Comparison of ENCODE assay signal across 1 cellular context in genomic region chr6:11711644-11711993, GRCh38.
TF ChIP-seq lines count a peak whose summit lies in the region.

No MANE protein-coding gene starts in this region.

TF ChIP-seq in GM12878, 131 proteins besides CTCF, POLR2A, EP300 and RAD21 (continued from another document):
- peak; percentile 50; the same call in 1 of the 2 replicates for TF ChIP-seq BACH1 (IDR thresholded peaks at IDR 0.05; ENCODE audit: borderline replicate concordance)
- TF ChIP-seq, protein P1, sequence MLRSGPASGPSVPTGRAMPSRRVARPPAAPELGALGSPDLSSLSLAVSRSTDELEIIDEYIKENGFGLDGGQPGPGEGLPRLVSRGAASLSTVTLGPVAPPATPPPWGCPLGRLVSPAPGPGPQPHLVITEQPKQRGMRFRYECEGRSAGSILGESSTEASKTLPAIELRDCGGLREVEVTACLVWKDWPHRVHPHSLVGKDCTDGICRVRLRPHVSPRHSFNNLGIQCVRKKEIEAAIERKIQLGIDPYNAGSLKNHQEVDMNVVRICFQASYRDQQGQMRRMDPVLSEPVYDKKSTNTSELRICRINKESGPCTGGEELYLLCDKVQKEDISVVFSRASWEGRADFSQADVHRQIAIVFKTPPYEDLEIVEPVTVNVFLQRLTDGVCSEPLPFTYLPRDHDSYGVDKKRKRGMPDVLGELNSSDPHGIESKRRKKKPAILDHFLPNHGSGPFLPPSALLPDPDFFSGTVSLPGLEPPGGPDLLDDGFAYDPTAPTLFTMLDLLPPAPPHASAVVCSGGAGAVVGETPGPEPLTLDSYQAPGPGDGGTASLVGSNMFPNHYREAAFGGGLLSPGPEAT (IDR thresholded peaks at IDR 0.05; ENCODE audit: low read depth), result peak; percentile 79
- TF ChIP-seq IKZF2 (IDR thresholded peaks at IDR 0.05), result peak; percentile 91 to 93
- TF ChIP-seq MEF2A (IDR thresholded peaks at IDR 0.05; ENCODE audit: insufficient read depth, low read depth, low read length), result peak; percentile 99
- peak; percentile 86 for TF ChIP-seq BCL11A (IDR thresholded peaks at IDR 0.05; ENCODE audit: low read depth, low read length)
- TF ChIP-seq ZBTB4 (CRISPR knock-in tag; IDR thresholded peaks at IDR 0.05), result 0 out of 2 replicates have a peak, but pooled peaks have one; percentile 20
- TF ChIP-seq, protein P2, sequence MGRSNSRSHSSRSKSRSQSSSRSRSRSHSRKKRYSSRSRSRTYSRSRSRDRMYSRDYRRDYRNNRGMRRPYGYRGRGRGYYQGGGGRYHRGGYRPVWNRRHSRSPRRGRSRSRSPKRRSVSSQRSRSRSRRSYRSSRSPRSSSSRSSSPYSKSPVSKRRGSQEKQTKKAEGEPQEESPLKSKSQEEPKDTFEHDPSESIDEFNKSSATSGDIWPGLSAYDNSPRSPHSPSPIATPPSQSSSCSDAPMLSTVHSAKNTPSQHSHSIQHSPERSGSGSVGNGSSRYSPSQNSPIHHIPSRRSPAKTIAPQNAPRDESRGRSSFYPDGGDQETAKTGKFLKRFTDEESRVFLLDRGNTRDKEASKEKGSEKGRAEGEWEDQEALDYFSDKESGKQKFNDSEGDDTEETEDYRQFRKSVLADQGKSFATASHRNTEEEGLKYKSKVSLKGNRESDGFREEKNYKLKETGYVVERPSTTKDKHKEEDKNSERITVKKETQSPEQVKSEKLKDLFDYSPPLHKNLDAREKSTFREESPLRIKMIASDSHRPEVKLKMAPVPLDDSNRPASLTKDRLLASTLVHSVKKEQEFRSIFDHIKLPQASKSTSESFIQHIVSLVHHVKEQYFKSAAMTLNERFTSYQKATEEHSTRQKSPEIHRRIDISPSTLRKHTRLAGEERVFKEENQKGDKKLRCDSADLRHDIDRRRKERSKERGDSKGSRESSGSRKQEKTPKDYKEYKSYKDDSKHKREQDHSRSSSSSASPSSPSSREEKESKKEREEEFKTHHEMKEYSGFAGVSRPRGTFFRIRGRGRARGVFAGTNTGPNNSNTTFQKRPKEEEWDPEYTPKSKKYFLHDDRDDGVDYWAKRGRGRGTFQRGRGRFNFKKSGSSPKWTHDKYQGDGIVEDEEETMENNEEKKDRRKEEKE (IDR thresholded peaks at IDR 0.05), result no peak
- no peak for TF ChIP-seq KDM1A (IDR thresholded peaks at IDR 0.05; ENCODE audit: borderline replicate concordance)
- no peak for TF ChIP-seq EZH2 (IDR thresholded peaks at IDR 0.05; ENCODE audit: borderline replicate concordance, control insufficient read depth, low read depth, low read length)
- no peak for TF ChIP-seq ZNF217 (IDR thresholded peaks at IDR 0.05)
- TF ChIP-seq EED (IDR thresholded peaks at IDR 0.05; ENCODE audit: low read depth), result peak; percentile 93
- TF ChIP-seq IRF4 (IDR thresholded peaks at IDR 0.05; ENCODE audit: low read depth, low read length), result peak; percentile 84
- TF ChIP-seq SPI1 (IDR thresholded peaks at IDR 0.05; ENCODE audit: borderline replicate concordance, insufficient read depth, low read depth, low read length), result peak; percentile 22; the same call in 1 of the 2 replicates
- TF ChIP-seq MEF2B (IDR thresholded peaks at IDR 0.05; ENCODE audit: partially characterized antibody, poor library complexity, severe bottlenecking), result peak; percentile 94
- TF ChIP-seq FOS (IDR thresholded peaks at IDR 0.05; ENCODE audit: borderline replicate concordance, extremely low read depth, insufficient read length), result no peak
- TF ChIP-seq CEBPZ (IDR thresholded peaks at IDR 0.05; ENCODE audit: low read depth, low read length), result no peak
- TF ChIP-seq KAT2A (conservative IDR thresholded peaks at IDR 0.05; ENCODE audit: control insufficient read depth, low read depth, low read length), result no peak
- no peak for TF ChIP-seq RBBP5 (conservative IDR thresholded peaks at IDR 0.05)
- TF ChIP-seq BRCA1 (IDR thresholded peaks at IDR 0.05; ENCODE audit: low read depth, low read length), result no peak
- no peak for TF ChIP-seq SUPT20H (IDR thresholded peaks at IDR 0.05; ENCODE audit: borderline replicate concordance, control insufficient read depth, low read depth, low read length)
- no peak for TF ChIP-seq HDAC6 (IDR thresholded peaks at IDR 0.05; ENCODE audit: unreplicated experiment)
- TF ChIP-seq PRDM15 (CRISPR knock-in tag; IDR thresholded peaks at IDR 0.05), result no peak
- TF ChIP-seq ETV6 (conservative IDR thresholded peaks at IDR 0.05 in 1 of 2, IDR thresholded peaks at IDR 0.05 in 1 of 2; ENCODE audit: borderline replicate concordance in 1 of 2, low read depth in 1 of 2), result peak in 1 of 2 experiments; percentile 76; a peak in 1 of 4 replicates
- TF ChIP-seq ZNF24 (IDR thresholded peaks at IDR 0.05), result no peak
- peak; percentile 87 for TF ChIP-seq JUNB (IDR thresholded peaks at IDR 0.05)
- TF ChIP-seq ZNF622 (IDR thresholded peaks at IDR 0.05), result no peak
- no peak for TF ChIP-seq SIX5 (IDR thresholded peaks at IDR 0.05; ENCODE audit: low read depth, low read length, severe bottlenecking)
- TF ChIP-seq, protein P3, sequence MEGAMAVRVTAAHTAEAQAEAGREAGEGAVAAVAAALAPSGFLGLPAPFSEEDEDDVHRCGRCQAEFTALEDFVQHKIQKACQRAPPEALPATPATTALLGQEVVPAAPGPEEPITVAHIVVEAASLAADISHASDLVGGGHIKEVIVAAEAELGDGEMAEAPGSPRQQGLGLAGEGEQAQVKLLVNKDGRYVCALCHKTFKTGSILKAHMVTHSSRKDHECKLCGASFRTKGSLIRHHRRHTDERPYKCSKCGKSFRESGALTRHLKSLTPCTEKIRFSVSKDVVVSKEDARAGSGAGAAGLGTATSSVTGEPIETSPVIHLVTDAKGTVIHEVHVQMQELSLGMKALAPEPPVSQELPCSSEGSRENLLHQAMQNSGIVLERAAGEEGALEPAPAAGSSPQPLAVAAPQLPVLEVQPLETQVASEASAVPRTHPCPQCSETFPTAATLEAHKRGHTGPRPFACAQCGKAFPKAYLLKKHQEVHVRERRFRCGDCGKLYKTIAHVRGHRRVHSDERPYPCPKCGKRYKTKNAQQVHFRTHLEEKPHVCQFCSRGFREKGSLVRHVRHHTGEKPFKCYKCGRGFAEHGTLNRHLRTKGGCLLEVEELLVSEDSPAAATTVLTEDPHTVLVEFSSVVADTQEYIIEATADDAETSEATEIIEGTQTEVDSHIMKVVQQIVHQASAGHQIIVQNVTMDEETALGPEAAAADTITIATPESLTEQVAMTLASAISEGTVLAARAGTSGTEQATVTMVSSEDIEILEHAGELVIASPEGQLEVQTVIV (IDR thresholded peaks at IDR 0.05; ENCODE audit: borderline replicate concordance, partially characterized antibody), result no peak
- peak; percentile 81 for TF ChIP-seq ATF7 (IDR thresholded peaks at IDR 0.05; ENCODE audit: low read depth)
- no peak for TF ChIP-seq ATF3 (IDR thresholded peaks at IDR 0.05; ENCODE audit: borderline replicate concordance, extremely low read depth, low read depth, low read length)
- no peak for TF ChIP-seq MYB (IDR thresholded peaks at IDR 0.05; ENCODE audit: borderline replicate concordance, low read depth, low read length)
- TF ChIP-seq TCF3 (IDR thresholded peaks at IDR 0.05; ENCODE audit: borderline replicate concordance, insufficient read depth, low read depth, low read length), result 0 out of 2 replicates have a peak, but pooled peaks have one; percentile 59
- TF ChIP-seq CHD2 (IDR thresholded peaks at IDR 0.05; ENCODE audit: borderline replicate concordance, low read depth, low read length), result 0 out of 2 replicates have a peak, but pooled peaks have one; percentile 18
- TF ChIP-seq IKZF1 (conservative IDR thresholded peaks at IDR 0.05), result peak; percentile 94
- TF ChIP-seq PBX3 (IDR thresholded peaks at IDR 0.05; ENCODE audit: insufficient replicate concordance, low read depth, low read length), result no peak
- TF ChIP-seq SP1 (IDR thresholded peaks at IDR 0.05; ENCODE audit: low read depth, low read length), result peak; percentile 76
- peak; percentile 47; the same call in 1 of the 2 replicates for TF ChIP-seq TAF1 (IDR thresholded peaks at IDR 0.05; ENCODE audit: borderline replicate concordance, low read depth, low read length)
- TF ChIP-seq MTA3 (IDR thresholded peaks at IDR 0.05; ENCODE audit: borderline replicate concordance, low read length), result peak; percentile 67
- no peak for TF ChIP-seq ESRRA (IDR thresholded peaks at IDR 0.05; ENCODE audit: low read length)
